ENCODE assay signal across 10 cellular contexts in genomic region chrX:96774116-96774515, GRCh38.
"Had no signal": no experiment of that assay in that cellular context is flagged by ENCODE, and none has a peak within 500 bp of the region (broad histone marks: within the 10 kb centered on the region; RNA-seq: fewer than 3 reads in every experiment).

No MANE protein-coding gene starts in this region.

- H3K4me3 ChIP-seq: GM23248, HAP-1, K562 had no signal

- DNase-seq: GM23248, GOT3, H7, HFFc6, IMR-90, KG1 had no signal

- H3K27ac ChIP-seq: GM23248, HL-60 had no signal

- H3K9me3 ChIP-seq: HAP-1 had no signal

- H3K4me3 Mint-ChIP-seq: HFFc6 had no signal

- H3K9me3 Mint-ChIP-seq: HFFc6 had no signal

- H3K36me3 ChIP-seq: HAP-1 had no signal

- H3K9ac ChIP-seq: GM23248 had no signal

- ATAC-seq: HCT116, K562 had no signal

- H3K27ac Mint-ChIP-seq: HFFc6 had no signal

- FAIRE-seq: K562 had no signal
